12 cellular contexts compared by ENCODE assay signal in the genomic region with DNA sequence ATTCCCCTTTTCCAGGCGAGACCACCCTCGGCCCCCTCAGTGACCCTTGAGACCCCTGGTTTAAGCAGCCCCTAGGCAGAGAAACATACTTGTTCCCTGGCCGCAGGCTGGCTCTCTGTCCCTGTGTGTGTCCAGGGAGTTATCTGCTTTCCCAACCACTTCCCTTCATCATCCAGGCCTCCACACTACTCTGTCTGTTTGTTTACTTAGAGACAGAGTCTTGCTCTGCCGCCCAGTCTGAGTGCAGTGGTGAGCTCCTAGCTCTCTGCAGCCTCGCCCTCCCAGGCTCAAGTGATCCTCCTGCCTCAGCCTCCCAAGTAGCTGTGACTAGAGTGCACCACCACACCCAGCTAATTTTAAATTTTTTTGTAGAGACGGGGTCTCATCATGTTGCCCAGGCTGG. TPM values are rescaled to one million over a fixed set of nuclear protein-coding genes. Genes with fewer than 3 reads are reported as not detected.
DNase-seq lines count a peak whose midpoint lies in the region.
"Had no signal": no experiment of that assay in that cellular context is flagged by ENCODE, and none has a peak within 500 bp of the region (broad histone marks: within the 10 kb centered on the region; RNA-seq: fewer than 3 reads in every experiment).

No MANE protein-coding gene starts in this region.

- H3K4me3 ChIP-seq in skeletal muscle tissue (ENCODE audit: low read length in 3 of 3) (no peak overlapping the region), MG63 (no peak overlapping the region)

- peaks cover 36 to 44% (median 42%) of the 10 kb centered on the region in 3 donors for H3K4me1 ChIP-seq in skeletal muscle tissue (ENCODE audit: control insufficient read depth in 3 of 3, insufficient read depth in 3 of 3, low read length in 3 of 3)

- H3K27me3 ChIP-seq in layer of hippocampus (ENCODE audit: control insufficient read depth, insufficient read depth, low read length) (no peaks in the 10 kb centered on the region), skeletal muscle tissue (ENCODE audit: control insufficient read depth in 3 of 3, insufficient read depth in 3 of 3, low read length in 3 of 3) (peaks cover 0 to 12% (median 5%) of the 10 kb centered on the region in 3 donors), MG63 (no peaks in the 10 kb centered on the region)

- H3K9me3 ChIP-seq in skeletal muscle tissue (ENCODE audit: control insufficient read depth in 3 of 3, low read length in 3 of 3) (no peaks in the 10 kb centered on the region), MG63 (no peaks in the 10 kb centered on the region)

- no peaks in the 10 kb centered on the region for H3K36me3 ChIP-seq in skeletal muscle tissue (ENCODE audit: control insufficient read depth in 3 of 3, insufficient read depth in 3 of 3, low read length in 3 of 3)
- H3K36me3 ChIP-seq in MG63, result no peaks in the 10 kb centered on the region

- H3K27ac ChIP-seq in caudate nucleus (ENCODE audit: low read depth, low read length) (peak overlapping the region; percentile 97), layer of hippocampus (ENCODE audit: low read depth, low read length) (peak overlapping the region; percentile 96), skeletal muscle tissue (ENCODE audit: low read depth, low read length) (peak overlapping the region; percentile 72)

- DNase-seq in HuH-7 (ENCODE audit: low spot score), result peak; percentile 83
- DNase-seq in caudate nucleus (lab: John Stamatoyannopoulos, UW), result no peak
- no peak for DNase-seq in NCI-H1436 treated with DMSO at 0.1 percent for 48 hours (lab: John Stamatoyannopoulos, UW)
- no peak for DNase-seq in NCI-H345 treated with DMSO at 0.1 percent for 48 hours (lab: John Stamatoyannopoulos, UW; ENCODE audit: unreplicated experiment)
- DNase-seq in MG63, result no peak
- DNase-seq in activated naive CD4-positive, alpha-beta T cell (lab: John Stamatoyannopoulos, UW), result no peak
- DNase-seq: activated B cell treated with CpG ODN at 0.5 μM for 24 hours, COR-L47, GOT3, MV-4-11 had no signal

- H3K9ac ChIP-seq in skeletal muscle tissue (ENCODE audit: low read depth in 1 of 3, low read length in 3 of 3), result no peak overlapping the region

RNA-seq across cellular contexts. Expression of a gene that starts 5.8 kb away (rescaled TPM):
- 11.0 TPM for total RNA-seq in skeletal muscle tissue
- total RNA-seq in MG63 (2014; rRNA removed; shearing (Covaris generic); ENCODE audit: low replicate concordance), result 0.59 and 6.2 TPM in 2 replicates
- total RNA-seq: activated B cell treated with CpG ODN at 0.5 μM for 24 hours had no signal

RNA-seq across cellular contexts. Expression of a gene that starts 8.6 kb away (rescaled TPM):
- total RNA-seq in skeletal muscle tissue, result 5.7 TPM
- total RNA-seq in MG63 (2014; rRNA removed; shearing (Covaris generic); ENCODE audit: low replicate concordance), result not detected in 2 replicates

RNA-seq across cellular contexts. Expression of a gene that starts 19.8 kb away (rescaled TPM):
- total RNA-seq in skeletal muscle tissue, result not detected
- total RNA-seq in MG63 (2014; rRNA removed; shearing (Covaris generic); ENCODE audit: low replicate concordance), result not detected in 2 replicates

RNA-seq across cellular contexts. Expression of a gene that starts 22.6 kb away (rescaled TPM):
- 75.7 TPM for total RNA-seq in skeletal muscle tissue
- 32.0 and 55.2 TPM in 2 replicates for total RNA-seq in MG63 (2014; rRNA removed; shearing (Covaris generic); ENCODE audit: low replicate concordance)

RNA-seq across cellular contexts. Expression of a gene that starts 30.5 kb away (rescaled TPM):
- 55.3 TPM for total RNA-seq in skeletal muscle tissue
- total RNA-seq in MG63 (2014; rRNA removed; shearing (Covaris generic); ENCODE audit: low replicate concordance), result 45.1 and 47.9 TPM in 2 replicates
